ENCODE assay signal across 8 cellular contexts in genomic region chr17:64507418-64507766, GRCh38. TPM values are rescaled to one million over a fixed set of nuclear protein-coding genes. Genes with fewer than 3 reads are reported as not detected.
DNase-seq lines count a peak whose midpoint lies in the region; ATAC-seq and TF ChIP-seq lines count a peak whose summit lies in the region.

No MANE protein-coding gene starts in this region.

- H3K27me3 Mint-ChIP-seq in activated B cell treated with CpG ODN at 0.5 μM for 24 hours, result no peaks in the 10 kb centered on the region
- no peaks in the 10 kb centered on the region for H3K27me3 Mint-ChIP-seq in endodermal cell (ENCODE audit: insufficient read depth)

- ATAC-seq in GM18498 (IDR thresholded peaks at IDR 0.05; ENCODE audit: unreplicated experiment), result peak; percentile 7
- ATAC-seq in HG03159 (IDR thresholded peaks at IDR 0.05; ENCODE audit: unreplicated experiment), result peak; percentile 21
- peak; percentile 20 for ATAC-seq in activated B cell treated with CpG ODN at 0.5 μM for 24 hours (ENCODE audit: low read depth)

- H3K4me3 ChIP-seq in AG04449 (ENCODE audit: low read depth, low read length) (peak overlapping the region; percentile 97), endodermal cell (ENCODE audit: low read length) (peak overlapping the region; percentile 100), mesodermal cell (ENCODE audit: extremely low read depth, insufficient read depth, low read length, poor library complexity, severe bottlenecking) (peak overlapping the region; percentile 98), tibial nerve (peak overlapping the region; percentile 82 to 99 (median 86))

- peak overlapping the region; percentile 100 for H3K4me3 Mint-ChIP-seq in activated B cell treated with CpG ODN at 0.5 μM for 24 hours
- peak overlapping the region; percentile 100 for H3K4me3 Mint-ChIP-seq in endodermal cell

- no peaks in the 10 kb centered on the region for H3K9me3 ChIP-seq in endodermal cell (ENCODE audit: control insufficient read depth, low read length)
- H3K9me3 ChIP-seq in mesodermal cell (ENCODE audit: control insufficient read depth, low read length), result no peaks in the 10 kb centered on the region
- H3K9me3 ChIP-seq in tibial nerve, result no peaks in the 10 kb centered on the region

- POLR2A ChIA-PET in AG04449 (lab: Yijun Ruan, JAX), result interaction anchor here (0.5 to 3.0 kb wide), 12 partner anchors 10 to 362 kb away, joined by 3 to 55 read pairs (median 4); partner anchors contain the start of gene POLG2
- POLR2A ChIA-PET in activated B cell treated with CpG ODN at 0.5 μM for 24 hours (lab: Charles Lee), result interaction anchor here (0.5 to 4.2 kb wide), 34 partner anchors 9 to 886 kb away, joined by 3 to 295 read pairs (median 6); partner anchors contain the start of genes CCDC47, DDX42, ERN1 and ICAM2

- H3K9me3 Mint-ChIP-seq in activated B cell treated with CpG ODN at 0.5 μM for 24 hours (no peaks in the 10 kb centered on the region), endodermal cell (peaks cover 3% of the 10 kb centered on the region)

- no peak for DNase-seq in AG04449 (ENCODE audit: low read depth, low spot score)
- DNase-seq in NCI-H2227 (lab: John Stamatoyannopoulos, UW; ENCODE audit: unreplicated experiment), result peak; percentile 83
- DNase-seq in activated B cell treated with CpG ODN at 0.5 μM for 24 hours, result no peak
- DNase-seq in endodermal cell, result no peak
- DNase-seq in tibial nerve (ENCODE audit: low spot score in 2 of 2), result peak in 1 of 2 donors; percentile 26

- no peaks in the 10 kb centered on the region for H3K27me3 ChIP-seq in endodermal cell (ENCODE audit: control insufficient read depth, insufficient read depth, low read length, poor library complexity, severe bottlenecking)
- no peaks in the 10 kb centered on the region for H3K27me3 ChIP-seq in tibial nerve

- H3K4me1 ChIP-seq in endodermal cell (ENCODE audit: control insufficient read depth, insufficient read depth, low read length), result no peaks in the 10 kb centered on the region
- peaks cover 18% of the 10 kb centered on the region for H3K4me1 ChIP-seq in mesodermal cell (ENCODE audit: control insufficient read depth, insufficient read depth, low read length, poor library complexity, severe bottlenecking)
- peaks cover 0 to 53% (median 43%) of the 10 kb centered on the region in 4 donors for H3K4me1 ChIP-seq in tibial nerve

- H3K9ac ChIP-seq in endodermal cell (ENCODE audit: extremely low read depth, low read length, poor library complexity, severe bottlenecking), result peak overlapping the region; percentile 100

- CTCF ChIA-PET in AG04449 (lab: Yijun Ruan, JAX) (interaction anchor here (0.6 to 8.5 kb wide), 9 partner anchors 9 to 187 kb away, joined by 3 to 88 read pairs (median 3); partner anchors contain the start of gene POLG2), activated B cell treated with CpG ODN at 0.5 μM for 24 hours (lab: Charles Lee) (interaction anchor here (0.8 to 3.6 kb wide), 4 partner anchors 11 to 87 kb away, joined by 3 to 55 read pairs (median 4); partner anchors contain the start of gene POLG2)

- peak overlapping the region; percentile 100 for H3K27ac Mint-ChIP-seq in activated B cell treated with CpG ODN at 0.5 μM for 24 hours
- peak overlapping the region; percentile 100 for H3K27ac Mint-ChIP-seq in endodermal cell

- intact Hi-C loops in activated B cell treated with CpG ODN at 0.5 μM for 24 hours (cut with micrococcal nuclease), result loop anchor here (1.0 to 5.0 kb wide), 9 partner anchors 15 to 955 kb away; partner anchors contain the start of genes DCAF7, FTSJ3, GNA13 and PSMC5

- WGBS in endodermal cell (ENCODE audit: insufficient coverage in 1 of 2, insufficient read length in 1 of 2), 2 experiments, result 0% methylated on average over 6 to 11 of the region's 11 CpGs
- 0% methylated on average over 4 to 5 of the region's 11 CpGs for WGBS in mesodermal cell (ENCODE audit: insufficient coverage in 2 of 2), 2 experiments
- WGBS in tibial nerve, 2 donors, result 0% methylated on average over 11 of the region's 11 CpGs

- H3K27ac ChIP-seq in endodermal cell (ENCODE audit: low read depth, low read length), result peak overlapping the region; percentile 99
- H3K27ac ChIP-seq in mesodermal cell (ENCODE audit: low read depth, low read length, severe bottlenecking), result peak overlapping the region; percentile 98
- peak overlapping the region; percentile 96 to 100 (median 100) for H3K27ac ChIP-seq in tibial nerve

- no peak for TF ChIP-seq POLR2A in tibial nerve (IDR thresholded peaks at IDR 0.05)

- peaks cover 84% of the 10 kb centered on the region for H3K36me3 Mint-ChIP-seq in activated B cell treated with CpG ODN at 0.5 μM for 24 hours (ENCODE audit: low read depth)
- H3K36me3 Mint-ChIP-seq in endodermal cell (ENCODE audit: low read depth), result peaks cover 69% of the 10 kb centered on the region

- TF ChIP-seq CTCF in AG04449 (IDR thresholded peaks at IDR 0.05; ENCODE audit: insufficient read depth, low read length, missing control alignments), result peak; percentile 39
- TF ChIP-seq CTCF in activated B cell treated with CpG ODN at 0.5 μM for 24 hours (IDR thresholded peaks at IDR 0.05), result no peak
- peak; percentile 56 for TF ChIP-seq CTCF in endodermal cell (conservative IDR thresholded peaks at IDR 0.05)
- peak; percentile 9 to 50 (median 32) for TF ChIP-seq CTCF in tibial nerve (IDR thresholded peaks at IDR 0.05)

- H3K4me1 Mint-ChIP-seq in activated B cell treated with CpG ODN at 0.5 μM for 24 hours (peaks cover 44% of the 10 kb centered on the region), endodermal cell (peaks cover 26% of the 10 kb centered on the region)

- H3K36me3 ChIP-seq in endodermal cell (ENCODE audit: control insufficient read depth, insufficient read depth, low read length) (peaks cover 65% of the 10 kb centered on the region), mesodermal cell (ENCODE audit: control insufficient read depth, insufficient read depth, low read length) (peaks cover 60% of the 10 kb centered on the region), tibial nerve (peaks cover 9 to 53% (median 36%) of the 10 kb centered on the region in 3 donors)

- TF ChIP-seq EP300 in tibial nerve (IDR thresholded peaks at IDR 0.05), result no peak

RNA-seq across cellular contexts. Expression of gene CEP95, which starts 0.6 kb away (rescaled TPM):
- 65.3 and 77.0 TPM in 2 replicates for total RNA-seq in activated B cell treated with CpG ODN at 0.5 μM for 24 hours
- total RNA-seq in endodermal cell, result 10 to 100 TPM; 75.5 to 93.9 TPM
- polyA plus RNA-seq in endodermal cell (2013, experiment 1 of 2), result 77.4 TPM
- polyA plus RNA-seq in endodermal cell (2013, experiment 2 of 2), result 74.6 TPM
- 42.0 TPM for polyA plus RNA-seq in mesodermal cell (2013, experiment 1 of 2)
- 54.5 TPM for polyA plus RNA-seq in mesodermal cell (2013, experiment 2 of 2)
- total RNA-seq in tibial nerve, result 10 to 100 TPM; 45.7 to 73.9 (median 59.3) TPM

RNA-seq across cellular contexts. Expression of gene DDX5, which starts 1.3 kb away (rescaled TPM):
- total RNA-seq in activated B cell treated with CpG ODN at 0.5 μM for 24 hours (1,149 and 1,208 TPM in 2 replicates), endodermal cell (100 to 1,000 TPM; 687 to 894 TPM), tibial nerve (100 to 1,000 TPM; 471 to 820 (median 648) TPM)
- 855 TPM for polyA plus RNA-seq in endodermal cell (2013, experiment 1 of 2)
- polyA plus RNA-seq in endodermal cell (2013, experiment 2 of 2), result 761 TPM
- polyA plus RNA-seq in mesodermal cell (2013, experiment 1 of 2), result 516 TPM
- 561 TPM for polyA plus RNA-seq in mesodermal cell (2013, experiment 2 of 2)

RNA-seq across cellular contexts. Expression of gene POLG2, which starts 10.5 kb away (rescaled TPM):
- total RNA-seq in activated B cell treated with CpG ODN at 0.5 μM for 24 hours, result 50.3 and 63.9 TPM in 2 replicates
- total RNA-seq in endodermal cell, result 10 to 100 TPM; 27.1 to 33.9 TPM
- 26.6 TPM for polyA plus RNA-seq in endodermal cell (2013, experiment 1 of 2)
- 15.9 TPM for polyA plus RNA-seq in endodermal cell (2013, experiment 2 of 2)
- 15.3 TPM for polyA plus RNA-seq in mesodermal cell (2013, experiment 1 of 2)
- polyA plus RNA-seq in mesodermal cell (2013, experiment 2 of 2), result 17.5 TPM
- total RNA-seq in tibial nerve, result 10 to 100 TPM in 2 of 4 donors, 1 to 10 TPM in 2; 5.9 to 17.1 (median 10.3) TPM

RNA-seq across cellular contexts. Expression of gene MILR1, which starts 58.5 kb away (rescaled TPM):
- total RNA-seq in activated B cell treated with CpG ODN at 0.5 μM for 24 hours, result 13.5 and 13.9 TPM in 2 replicates
- under 1 TPM in 1 of 2 donors, not detected in 1; 0.80 TPM for total RNA-seq in endodermal cell
- polyA plus RNA-seq in endodermal cell (2013, experiment 1 of 2), result not detected
- polyA plus RNA-seq in endodermal cell (2013, experiment 2 of 2), result not detected
- polyA plus RNA-seq in mesodermal cell (2013, experiment 1 of 2), result 0.37 TPM
- polyA plus RNA-seq in mesodermal cell (2013, experiment 2 of 2), result not detected
- total RNA-seq in tibial nerve, result 10 to 100 TPM in 1 of 4 donors, 1 to 10 TPM in 3; 3.1 to 27.0 (median 6.4) TPM
